In the genomic region with DNA sequence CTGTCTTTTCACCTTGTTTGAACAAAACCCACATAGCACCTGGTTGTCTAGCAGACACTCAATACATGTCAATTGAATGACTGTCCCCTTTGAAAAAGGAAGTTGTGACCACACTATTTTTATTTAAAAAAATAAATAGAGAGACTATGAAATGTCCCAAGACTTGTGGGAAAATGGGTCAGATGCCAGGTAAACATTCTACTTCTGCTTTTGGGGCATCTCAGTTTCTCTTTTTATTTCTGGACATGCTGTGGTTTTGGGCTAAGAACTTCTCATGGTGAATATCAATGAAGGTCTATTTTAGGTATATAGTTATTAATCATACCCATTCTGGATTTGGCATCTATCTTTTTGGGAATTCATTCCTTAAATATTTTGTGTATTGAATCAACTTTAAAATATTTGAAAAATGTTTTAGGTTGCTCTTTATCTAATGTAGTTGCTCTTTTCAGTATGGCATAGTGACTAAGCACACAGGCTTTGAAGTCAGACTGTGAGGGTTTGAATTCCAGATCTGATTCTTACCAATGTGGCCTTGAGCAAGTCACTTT, we compare ENCODE assay signal across 1 cellular context.
TF ChIP-seq lines count a peak whose summit lies in the region.

No MANE protein-coding gene starts in this region.

TF ChIP-seq in GM12878, 131 proteins besides CTCF, POLR2A, EP300 and RAD21 (continued from another document and continues in another):
- TF ChIP-seq ZNF592 (IDR thresholded peaks at IDR 0.05) (no peak; the same call in 1 of the 2 replicates), ZNF24 (IDR thresholded peaks at IDR 0.05) (no peak), USF1 (IDR thresholded peaks at IDR 0.05; ENCODE audit: borderline replicate concordance, extremely low read length, insufficient read depth, low read depth, low read length) (no peak), BHLHE40 (IDR thresholded peaks at IDR 0.05; ENCODE audit: borderline replicate concordance in 1 of 2, low read depth in 2 of 2, low read length in 1 of 2) (no peak), REST (IDR thresholded peaks at IDR 0.05; ENCODE audit: low read depth, low read length) (no peak), SMC3 (IDR thresholded peaks at IDR 0.05; ENCODE audit: borderline replicate concordance, low read length) (no peak), RBBP5 (conservative IDR thresholded peaks at IDR 0.05) (no peak), BCL11A (IDR thresholded peaks at IDR 0.05; ENCODE audit: low read depth, low read length) (no peak), ATF7 (IDR thresholded peaks at IDR 0.05; ENCODE audit: low read depth) (0 out of 2 replicates have a peak, but pooled peaks have one; percentile 33), EGR1 (IDR thresholded peaks at IDR 0.05; ENCODE audit: borderline replicate concordance in 1 of 2, low read depth in 2 of 2, low read length in 2 of 2) (no peak), SP1 (IDR thresholded peaks at IDR 0.05; ENCODE audit: low read depth, low read length) (peak; percentile 13), RUNX3 (IDR thresholded peaks at IDR 0.05; ENCODE audit: low read length) (peak; percentile 72), CBX5 (IDR thresholded peaks at IDR 0.05; ENCODE audit: low read depth) (0 out of 2 replicates have a peak, but pooled peaks have one; percentile 25), SIN3A (IDR thresholded peaks at IDR 0.05; ENCODE audit: low read depth, low read length) (no peak), SKIL (IDR thresholded peaks at IDR 0.05; ENCODE audit: low read depth, poor library complexity, severe bottlenecking) (peak; percentile 75), FOS (IDR thresholded peaks at IDR 0.05; ENCODE audit: borderline replicate concordance, extremely low read depth, insufficient read length) (no peak), POU2F2 (IDR thresholded peaks at IDR 0.05; ENCODE audit: borderline replicate concordance, low read depth, low read length) (no peak), STAT1 (conservative IDR thresholded peaks at IDR 0.05) (no peak), BMI1 (IDR thresholded peaks at IDR 0.05; ENCODE audit: borderline replicate concordance) (0 out of 2 replicates have a peak, but pooled peaks have one; percentile 10), USF2 (IDR thresholded peaks at IDR 0.05; ENCODE audit: borderline replicate concordance, low read depth, low read length) (no peak), ESRRA (IDR thresholded peaks at IDR 0.05; ENCODE audit: low read length) (no peak), BCL3 (IDR thresholded peaks at IDR 0.05; ENCODE audit: borderline replicate concordance, insufficient read depth, low read depth, low read length, poor library complexity, severe bottlenecking) (no peak), PKNOX1 (IDR thresholded peaks at IDR 0.05) (peak; percentile 55; the same call in 1 of the 2 replicates), FOXM1 (IDR thresholded peaks at IDR 0.05; ENCODE audit: low read depth, low read length) (no peak), SREBF2 (IDR thresholded peaks at IDR 0.05; ENCODE audit: low read length) (no peak), MTA3 (IDR thresholded peaks at IDR 0.05; ENCODE audit: borderline replicate concordance, low read length) (no peak), PAX8 (IDR thresholded peaks at IDR 0.05) (no peak), NFIC (IDR thresholded peaks at IDR 0.05; ENCODE audit: low read depth, low read length) (peak; percentile 53; the same call in 1 of the 2 replicates), POLR2AphosphoS2 (IDR thresholded peaks at IDR 0.05; ENCODE audit: low read depth, low read length) (no peak), MEF2B (IDR thresholded peaks at IDR 0.05; ENCODE audit: partially characterized antibody, poor library complexity, severe bottlenecking) (peak; percentile 89), EZH2 (IDR thresholded peaks at IDR 0.05; ENCODE audit: borderline replicate concordance, control insufficient read depth, low read depth, low read length) (no peak), KLF5 (IDR thresholded peaks at IDR 0.05; ENCODE audit: partially characterized antibody) (no peak), MAX (IDR thresholded peaks at IDR 0.05; ENCODE audit: low read depth, low read length) (no peak), NRF1 (conservative IDR thresholded peaks at IDR 0.05; ENCODE audit: low read depth, low read length) (no peak), SMARCA5 (IDR thresholded peaks at IDR 0.05) (no peak), CREM (IDR thresholded peaks at IDR 0.05; ENCODE audit: low read depth) (no peak), NR2C2 (IDR thresholded peaks at IDR 0.05; ENCODE audit: borderline replicate concordance, control insufficient read depth, insufficient read length, low read depth) (no peak)
- TF ChIP-seq, protein P1, sequence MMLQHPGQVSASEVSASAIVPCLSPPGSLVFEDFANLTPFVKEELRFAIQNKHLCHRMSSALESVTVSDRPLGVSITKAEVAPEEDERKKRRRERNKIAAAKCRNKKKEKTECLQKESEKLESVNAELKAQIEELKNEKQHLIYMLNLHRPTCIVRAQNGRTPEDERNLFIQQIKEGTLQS (IDR thresholded peaks at IDR 0.05; ENCODE audit: borderline replicate concordance, extremely low read depth, low read depth, low read length): no peak
- TF ChIP-seq, protein P2, sequence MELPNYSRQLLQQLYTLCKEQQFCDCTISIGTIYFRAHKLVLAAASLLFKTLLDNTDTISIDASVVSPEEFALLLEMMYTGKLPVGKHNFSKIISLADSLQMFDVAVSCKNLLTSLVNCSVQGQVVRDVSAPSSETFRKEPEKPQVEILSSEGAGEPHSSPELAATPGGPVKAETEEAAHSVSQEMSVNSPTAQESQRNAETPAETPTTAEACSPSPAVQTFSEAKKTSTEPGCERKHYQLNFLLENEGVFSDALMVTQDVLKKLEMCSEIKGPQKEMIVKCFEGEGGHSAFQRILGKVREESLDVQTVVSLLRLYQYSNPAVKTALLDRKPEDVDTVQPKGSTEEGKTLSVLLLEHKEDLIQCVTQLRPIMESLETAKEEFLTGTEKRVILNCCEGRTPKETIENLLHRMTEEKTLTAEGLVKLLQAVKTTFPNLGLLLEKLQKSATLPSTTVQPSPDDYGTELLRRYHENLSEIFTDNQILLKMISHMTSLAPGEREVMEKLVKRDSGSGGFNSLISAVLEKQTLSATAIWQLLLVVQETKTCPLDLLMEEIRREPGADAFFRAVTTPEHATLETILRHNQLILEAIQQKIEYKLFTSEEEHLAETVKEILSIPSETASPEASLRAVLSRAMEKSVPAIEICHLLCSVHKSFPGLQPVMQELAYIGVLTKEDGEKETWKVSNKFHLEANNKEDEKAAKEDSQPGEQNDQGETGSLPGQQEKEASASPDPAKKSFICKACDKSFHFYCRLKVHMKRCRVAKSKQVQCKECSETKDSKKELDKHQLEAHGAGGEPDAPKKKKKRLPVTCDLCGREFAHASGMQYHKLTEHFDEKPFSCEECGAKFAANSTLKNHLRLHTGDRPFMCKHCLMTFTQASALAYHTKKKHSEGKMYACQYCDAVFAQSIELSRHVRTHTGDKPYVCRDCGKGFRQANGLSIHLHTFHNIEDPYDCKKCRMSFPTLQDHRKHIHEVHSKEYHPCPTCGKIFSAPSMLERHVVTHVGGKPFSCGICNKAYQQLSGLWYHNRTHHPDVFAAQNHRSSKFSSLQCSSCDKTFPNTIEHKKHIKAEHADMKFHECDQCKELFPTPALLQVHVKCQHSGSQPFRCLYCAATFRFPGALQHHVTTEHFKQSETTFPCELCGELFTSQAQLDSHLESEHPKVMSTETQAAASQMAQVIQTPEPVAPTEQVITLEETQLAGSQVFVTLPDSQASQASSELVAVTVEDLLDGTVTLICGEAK (IDR thresholded peaks at IDR 0.05; ENCODE audit: borderline replicate concordance): no peak
